Comparison of ENCODE assay signal across 21 cellular contexts in the genomic region with DNA sequence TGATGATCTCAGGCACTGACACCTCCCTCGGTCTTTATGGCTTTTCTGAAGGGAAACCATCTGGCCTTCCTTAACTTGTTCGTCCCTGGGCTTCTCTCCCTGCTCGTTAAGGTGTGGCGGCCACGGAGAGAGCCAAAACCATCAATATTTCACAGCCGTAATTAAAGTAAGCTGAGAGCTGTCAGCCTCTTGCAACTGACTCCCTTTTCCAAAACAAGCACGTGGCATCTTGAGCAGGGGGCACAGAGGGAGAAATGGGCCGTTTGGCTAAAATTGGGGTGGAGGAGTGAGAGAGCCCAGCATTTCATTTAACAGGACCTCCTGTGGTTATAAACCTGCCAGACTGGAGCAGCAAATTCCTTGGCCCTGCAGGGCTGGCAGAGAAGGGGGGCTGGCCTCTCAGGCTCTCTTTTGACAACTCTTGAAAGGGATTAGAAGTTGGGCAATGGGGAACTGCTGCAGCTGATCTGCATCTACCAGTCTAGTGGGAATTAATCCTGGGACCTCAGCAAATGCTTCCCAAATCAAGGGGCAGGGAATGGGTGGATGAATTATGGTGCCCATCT. TPM values are rescaled to one million over a fixed set of nuclear protein-coding genes. Genes with fewer than 3 reads are reported as not detected.
DNase-seq lines count a peak whose midpoint lies in the region; TF ChIP-seq lines count a peak whose summit lies in the region.
"Had no signal": no experiment of that assay in that cellular context is flagged by ENCODE, and none has a peak within 500 bp of the region (broad histone marks: within the 10 kb centered on the region; RNA-seq: fewer than 3 reads in every experiment).

No MANE protein-coding gene starts in this region.

- no peak overlapping the region for H3K4me3 Mint-ChIP-seq in glutamatergic neuron (ENCODE audit: unreplicated experiment)
- H3K4me3 Mint-ChIP-seq in nephron progenitor cell = peak overlapping the region; percentile 58
- no peak overlapping the region for H3K4me3 Mint-ChIP-seq in activated CD4-positive, alpha-beta T cell treated with anti-CD3 and anti-CD28 coated beads, Interleukin-2, amount 10 ng/mL, durations not matched to agents 24 days and 14 days
- H3K4me3 Mint-ChIP-seq: CD4-positive, CD25-positive, alpha-beta regulatory T cell had no signal

- H3K36me3 Mint-ChIP-seq in glutamatergic neuron (ENCODE audit: unreplicated experiment) (no peaks in the 10 kb centered on the region), nephron progenitor cell (ENCODE audit: low read depth) (no peaks in the 10 kb centered on the region)
- H3K36me3 Mint-ChIP-seq in activated CD4-positive, alpha-beta T cell treated with anti-CD3 and anti-CD28 coated beads, Interleukin-2, amount 10 ng/mL, durations not matched to agents 24 days and 14 days (ENCODE audit: low read depth) = no peaks in the 10 kb centered on the region
- H3K36me3 Mint-ChIP-seq: CD4-positive, CD25-positive, alpha-beta regulatory T cell had no signal

- H3K36me3 ChIP-seq in H7 (replicated peaks; ENCODE audit: control insufficient read depth, insufficient read depth, low read length) = no peaks in the 10 kb centered on the region

- DNase-seq in H7 = peak; percentile 76
- DNase-seq in NCI-H524 (lab: John Stamatoyannopoulos, UW) = peak; percentile 81 to 89
- no peak for DNase-seq in glutamatergic neuron
- no peak for DNase-seq in nephron progenitor cell
- DNase-seq in activated CD4-positive, alpha-beta T cell treated with anti-CD3 and anti-CD28 coated beads, Interleukin-2, amount 10 ng/mL, durations not matched to agents 24 days and 14 days = no peak
- no peak for DNase-seq in central memory CD4-positive, alpha-beta T cell
- no peak for DNase-seq in HK-2 (ENCODE audit: unreplicated experiment)
- DNase-seq: CD4-positive, CD25-positive, alpha-beta regulatory T cell; DMS79 treated with DMSO at 0.1 percent for 48 hours; KBM-7; NCI-H1092; NCI-H1436; NCI-H187 treated with DMSO at 0.1 percent for 48 hours; NCI-H2107; NCI-H345; NCI-H526 treated with DMSO at 0.1 percent for 48 hours; SHP77 treated with DMSO at 0.1 percent for 48 hours; SW 1271 had no signal

- H3K9me3 Mint-ChIP-seq in glutamatergic neuron (ENCODE audit: unreplicated experiment) = peaks cover 6% of the 10 kb centered on the region
- peaks cover 4% of the 10 kb centered on the region for H3K9me3 Mint-ChIP-seq in nephron progenitor cell
- no peaks in the 10 kb centered on the region for H3K9me3 Mint-ChIP-seq in activated CD4-positive, alpha-beta T cell treated with anti-CD3 and anti-CD28 coated beads, Interleukin-2, amount 10 ng/mL, durations not matched to agents 24 days and 14 days

- no peak for TF ChIP-seq CTCF in glutamatergic neuron (IDR thresholded peaks at IDR 0.05; ENCODE audit: partially characterized antibody, unreplicated experiment)
- TF ChIP-seq CTCF in nephron progenitor cell (IDR thresholded peaks at IDR 0.05) = no peak

- peaks cover 52% of the 10 kb centered on the region for H3K27me3 ChIP-seq in H7 (ENCODE audit: control insufficient read depth, insufficient read depth, low read length)

- H3K27ac Mint-ChIP-seq in glutamatergic neuron (ENCODE audit: unreplicated experiment) = peak overlapping the region; percentile 52
- H3K27ac Mint-ChIP-seq in nephron progenitor cell = no peak overlapping the region
- no peak overlapping the region for H3K27ac Mint-ChIP-seq in activated CD4-positive, alpha-beta T cell treated with anti-CD3 and anti-CD28 coated beads, Interleukin-2, amount 10 ng/mL, durations not matched to agents 24 days and 14 days
- H3K27ac Mint-ChIP-seq: CD4-positive, CD25-positive, alpha-beta regulatory T cell had no signal

- H3K4me3 ChIP-seq in H7 (ENCODE audit: insufficient read depth, low read depth, low read length) = no peak overlapping the region
- H3K4me3 ChIP-seq: GM12878, SK-N-MC had no signal

- peaks cover 16% of the 10 kb centered on the region for H3K4me1 Mint-ChIP-seq in glutamatergic neuron (ENCODE audit: low read depth, unreplicated experiment)
- peaks cover 20% of the 10 kb centered on the region for H3K4me1 Mint-ChIP-seq in nephron progenitor cell
- H3K4me1 Mint-ChIP-seq in activated CD4-positive, alpha-beta T cell treated with anti-CD3 and anti-CD28 coated beads, Interleukin-2, amount 10 ng/mL, durations not matched to agents 24 days and 14 days = no peaks in the 10 kb centered on the region
- H3K4me1 Mint-ChIP-seq: CD4-positive, CD25-positive, alpha-beta regulatory T cell had no signal

- peaks cover 12% of the 10 kb centered on the region for H3K27me3 Mint-ChIP-seq in glutamatergic neuron (ENCODE audit: unreplicated experiment)
- peaks cover 78% of the 10 kb centered on the region for H3K27me3 Mint-ChIP-seq in nephron progenitor cell (ENCODE audit: low read depth, poor library complexity)
- peaks cover 51% of the 10 kb centered on the region for H3K27me3 Mint-ChIP-seq in activated CD4-positive, alpha-beta T cell treated with anti-CD3 and anti-CD28 coated beads, Interleukin-2, amount 10 ng/mL, durations not matched to agents 24 days and 14 days

- intact Hi-C loops in activated CD4-positive, alpha-beta T cell treated with anti-CD3 and anti-CD28 coated beads, Interleukin-2, amount 10 ng/mL, durations not matched to agents 24 days and 14 days (cut with micrococcal nuclease) = no loop called here

RNA-seq across cellular contexts. Expression of gene POU4F3, which starts 7.3 kb away (rescaled TPM):
- 0.28 TPM in 1 of 2 replicates, not detected in the other for total RNA-seq in H7 (2014; rRNA removed; shearing (Covaris generic))
- total RNA-seq in glutamatergic neuron (ENCODE audit: unreplicated experiment) = 9.5 TPM
- 0.14 TPM in 2 replicates for total RNA-seq in activated CD4-positive, alpha-beta T cell treated with anti-CD3 and anti-CD28 coated beads, Interleukin-2, amount 10 ng/mL, durations not matched to agents 24 days and 14 days
- total RNA-seq: HT-29 had no signal

Comparison
In these comparisons a context has a peak if more than half of its experiments do, and no peak if none do; other contexts are left out.
1. DNase-seq: peak in H7 (single experiment) and NCI-H524 (2 of 2); none in glutamatergic neuron (single experiment), nephron progenitor cell (single experiment), activated CD4-positive, alpha-beta T cell treated with anti-CD3 and anti-CD28 coated beads, Interleukin-2, amount 10 ng/mL, durations not matched to agents 24 days and 14 days (single experiment), central memory CD4-positive, alpha-beta T cell (single experiment) and HK-2 (single experiment).